ENCODE assay signal across 8 cellular contexts in genomic region chr10:26860542-26861325, GRCh38. TPM values are rescaled to one million over a fixed set of nuclear protein-coding genes. Genes with fewer than 3 reads are reported as not detected.
DNase-seq lines count a peak whose midpoint lies in the region; ATAC-seq, FAIRE-seq and TF ChIP-seq lines count a peak whose summit lies in the region.

Gene ABI1 (minus strand): TSS chr10:26860958. CDS start chr10:26860863, 95 bp downstream.

- peaks cover 3% of the 10 kb centered on the region for H3K4me1 ChIP-seq in NT2/D1 (ENCODE audit: insufficient read depth, insufficient read length)
- peaks cover 0 to 2% (median 0%) of the 10 kb centered on the region in 4 experiments; a peak in 4 of 7 replicates for H3K4me1 ChIP-seq in H1 (replicated peaks in 1 of 4; ENCODE audit: control insufficient read depth in 3 of 4, insufficient read depth in 4 of 4, low read length in 3 of 4)

- H3K56ac ChIP-seq in H1 (replicated peaks; ENCODE audit: insufficient read length, low read depth, low read length), result peak within 1 kb of the TSS; percentile 17

- no peak within 1 kb of the TSS for H2BK15ac ChIP-seq in H1 (ENCODE audit: low read length)

- H3K36me3 ChIP-seq in NT2/D1 (ENCODE audit: insufficient read depth, insufficient read length, low read length), result no peaks in the 10 kb centered on the region
- no peaks in the 10 kb centered on the region for H3K36me3 ChIP-seq in H1 (ENCODE audit: control insufficient read depth in 2 of 4, insufficient read depth in 4 of 4, low read length in 3 of 4)

- no peaks in the 10 kb centered on the region for H3K23me2 ChIP-seq in H1 (ENCODE audit: low read depth, low read length)

- no peak for TF ChIP-seq EP300 in H1 (IDR thresholded peaks at IDR 0.05; ENCODE audit: borderline replicate concordance in 1 of 2, low read depth in 2 of 2, low read length in 2 of 2)

- peak within 1 kb of the TSS; percentile 96 for H2BK5ac ChIP-seq in H1 (ENCODE audit: low read depth, low read length)

- peak within 1 kb of the TSS; percentile 75 for H2AFZ ChIP-seq in H1 (ENCODE audit: low read length)

- H3K4me1 Mint-ChIP-seq in activated CD8-positive, alpha-beta memory T cell treated with anti-CD3 and anti-CD28 coated beads, Interleukin-2, amount 10 ng/mL, durations not matched to agents 7 days and 5 days, result peaks cover 29% of the 10 kb centered on the region
- H3K4me1 Mint-ChIP-seq in memory B cell, result peaks cover 24% of the 10 kb centered on the region

- no peak within 1 kb of the TSS for H2BK120ac ChIP-seq in H1 (replicated peaks; ENCODE audit: low read depth, low read length)

- H2AK5ac ChIP-seq in H1 (ENCODE audit: low read depth, low read length), result no peak within 1 kb of the TSS; the same call in 1 of the 2 replicates

- H3K4ac ChIP-seq in H1 (replicated peaks; ENCODE audit: insufficient read length, low read depth, low read length), result no peak within 1 kb of the TSS

- H3K9me3 Mint-ChIP-seq in activated CD8-positive, alpha-beta memory T cell treated with anti-CD3 and anti-CD28 coated beads, Interleukin-2, amount 10 ng/mL, durations not matched to agents 7 days and 5 days (ENCODE audit: low read depth), result no peaks in the 10 kb centered on the region
- no peaks in the 10 kb centered on the region for H3K9me3 Mint-ChIP-seq in memory B cell

- H3K9ac ChIP-seq in NT2/D1 (ENCODE audit: insufficient read length, low read depth) (peak within 1 kb of the TSS; percentile 92), H1 (replicated peaks in 1 of 4; ENCODE audit: extremely low read depth in 1 of 4, low read depth in 3 of 4, low read length in 3 of 4) (peak within 1 kb of the TSS; percentile 90 to 97 (median 90))

- H3K36me3 Mint-ChIP-seq in activated CD8-positive, alpha-beta memory T cell treated with anti-CD3 and anti-CD28 coated beads, Interleukin-2, amount 10 ng/mL, durations not matched to agents 7 days and 5 days, result peaks cover 6% of the 10 kb centered on the region
- H3K36me3 Mint-ChIP-seq in memory B cell, result peaks cover 2% of the 10 kb centered on the region

- peak; percentile 90 to 95 for TF ChIP-seq POLR2A in H1 (IDR thresholded peaks at IDR 0.05; ENCODE audit: control extremely low read depth in 1 of 2, low read depth in 2 of 2, low read length in 2 of 2)

- CTCF ChIA-PET in activated CD8-positive, alpha-beta memory T cell treated with anti-CD3 and anti-CD28 coated beads, Interleukin-2, amount 10 ng/mL, durations not matched to agents 7 days and 5 days (lab: Charles Lee), result interaction anchor here (0.6 to 3.8 kb wide), 15 partner anchors 10 to 526 kb away, joined by 3 to 28 read pairs (median 5); partner anchors contain the start of gene YME1L1
- CTCF ChIA-PET in H1 (lab: Charles Lee; ENCODE audit: partially characterized antibody), result interaction anchor here (0.7 to 4.1 kb wide), 11 partner anchors 9 to 280 kb away, joined by 3 to 29 read pairs (median 4); no protein-coding TSS in a partner anchor

- peak within 1 kb of the TSS; percentile 55 to 65 for H3K4me2 ChIP-seq in H1 (ENCODE audit: insufficient read depth in 1 of 2, low read depth in 2 of 2, low read length in 2 of 2)

- no peaks in the 10 kb centered on the region for H3K27me3 ChIP-seq in NT2/D1 (ENCODE audit: insufficient read depth, insufficient read length)
- no peaks in the 10 kb centered on the region for H3K27me3 ChIP-seq in H1 (replicated peaks in 1 of 4; ENCODE audit: control insufficient read depth in 3 of 4, extremely low read depth in 1 of 4, insufficient read depth in 3 of 4, low read length in 3 of 4)

- peak within 1 kb of the TSS; percentile 84 for H3K4me3 Mint-ChIP-seq in activated CD8-positive, alpha-beta memory T cell treated with anti-CD3 and anti-CD28 coated beads, Interleukin-2, amount 10 ng/mL, durations not matched to agents 7 days and 5 days
- peak within 1 kb of the TSS; percentile 100 for H3K4me3 Mint-ChIP-seq in memory B cell

- H3K79me1 ChIP-seq in H1 (ENCODE audit: low read depth, low read length), result no peaks in the 10 kb centered on the region

- 2% methylated on average over 40 of the region's 57 CpGs; no CpG with 5 or more reads in 1 of the 2 experiments for WGBS in H1 (ENCODE audit: extremely low coverage in 1 of 2, insufficient coverage in 1 of 2, insufficient read length in 1 of 2, insufficient replicate concordance in 2 of 2, low coverage in 1 of 2, low lambda C conversion rate in 2 of 2, missing lambda C conversion rate in 1 of 2), 2 experiments

- H4K91ac ChIP-seq in H1 (replicated peaks; ENCODE audit: insufficient read length, low read length), result peak within 1 kb of the TSS; percentile 11

- FAIRE-seq in H1 (lab: Jason Lieb, UNC), result peak; percentile 39

- peak within 1 kb of the TSS; percentile 88; the same call in 1 of the 2 replicates for H2BK12ac ChIP-seq in H1 (ENCODE audit: low read depth, low read length)

- H4K5ac ChIP-seq in H1 (ENCODE audit: insufficient read length, low read depth, low read length), result peak within 1 kb of the TSS; percentile 93

- peaks cover 9% of the 10 kb centered on the region for H3K27me3 Mint-ChIP-seq in activated CD8-positive, alpha-beta memory T cell treated with anti-CD3 and anti-CD28 coated beads, Interleukin-2, amount 10 ng/mL, durations not matched to agents 7 days and 5 days
- peaks cover 2% of the 10 kb centered on the region for H3K27me3 Mint-ChIP-seq in memory B cell

- H4K8ac ChIP-seq in H1 (ENCODE audit: extremely low read depth, insufficient read depth, low read length), result peak within 1 kb of the TSS; percentile 98; the same call in 1 of the 2 replicates

- H3K9me3 ChIP-seq in NT2/D1 (ENCODE audit: insufficient read depth, low read length) (no peaks in the 10 kb centered on the region), H1 (ENCODE audit: insufficient read depth in 2 of 2, low read depth in 1 of 2, low read length in 1 of 2) (no peaks in the 10 kb centered on the region)

- H3K14ac ChIP-seq in H1 (ENCODE audit: insufficient read length), result no peak within 1 kb of the TSS

- H2BK20ac ChIP-seq in H1 (ENCODE audit: low read length), result no peak within 1 kb of the TSS

- H3K4me3 ChIP-seq in NT2/D1 (ENCODE audit: insufficient read length, low read depth) (peak within 1 kb of the TSS; percentile 91), H1 (ENCODE audit: extremely low read depth in 1 of 4, insufficient read depth in 2 of 4, low read depth in 3 of 4, low read length in 4 of 4) (peak within 1 kb of the TSS; percentile 94 to 99 (median 94))

- peak within 1 kb of the TSS; percentile 87 for H3K27ac ChIP-seq in H1 (ENCODE audit: low read depth, low read length)

- H4K20me1 ChIP-seq in H1 (replicated peaks in 1 of 2; ENCODE audit: control insufficient read depth in 1 of 2, insufficient read depth in 2 of 2, low read length in 2 of 2), result peaks cover 0 to 1% of the 10 kb centered on the region in 2 experiments

- peak within 1 kb of the TSS; percentile 99 for H3K27ac Mint-ChIP-seq in activated CD8-positive, alpha-beta memory T cell treated with anti-CD3 and anti-CD28 coated beads, Interleukin-2, amount 10 ng/mL, durations not matched to agents 7 days and 5 days
- H3K27ac Mint-ChIP-seq in memory B cell, result peak within 1 kb of the TSS; percentile 100

- peak within 1 kb of the TSS; percentile 97; the same call in 1 of the 2 replicates for H3K18ac ChIP-seq in H1 (ENCODE audit: extremely low read depth, low read length)

- no peak within 1 kb of the TSS for H3K23ac ChIP-seq in H1 (ENCODE audit: insufficient read length)

- TF ChIP-seq RAD21 in H1 (IDR thresholded peaks at IDR 0.05 in 1 of 2, conservative IDR thresholded peaks at IDR 0.05 in 1 of 2; ENCODE audit: low read depth in 2 of 2, low read length in 2 of 2), result peak; percentile 44 to 54; a peak in 2 of 4 replicates

- peaks cover 0 to 44% of the 10 kb centered on the region in 2 experiments; a peak in 3 of 4 replicates for H3K79me2 ChIP-seq in H1 (ENCODE audit: control insufficient read depth in 1 of 2, insufficient read depth in 2 of 2, low read length in 2 of 2)

- in situ Hi-C loops in Caki2 (cut with HindIII; ENCODE audit: low pct_unique_long_range_greater_than_20kb, low sequenced_read_pairs), result no loop called here

- peak; percentile 45 to 76 (median 62) for TF ChIP-seq CTCF in H1 (IDR thresholded peaks at IDR 0.05; ENCODE audit: control extremely low read depth in 1 of 3, insufficient read depth in 1 of 3, low read depth in 1 of 3, low read length in 3 of 3)

- DNase-seq in Caki2 (ENCODE audit: low read depth) (peak; percentile 100), HUDEP-2 (lab: John Stamatoyannopoulos, UW; ENCODE audit: unreplicated experiment in 76 of 76) (peak; percentile 23 to 100 (median 95)), NT2/D1 (ENCODE audit: low read depth, low spot score) (peak; percentile 98), H1 (ENCODE audit: low read depth in 1 of 2, low spot score in 2 of 2) (peak; percentile 95 to 97), memory B cell (ENCODE audit: low spot score in 2 of 2) (peak; percentile 93 to 99)
- peak; percentile 98 for DNase-seq in activated CD8-positive, alpha-beta memory T cell treated with anti-CD3 and anti-CD28 coated beads, Interleukin-2, amount 10 ng/mL, durations not matched to agents 7 days and 5 days
- peak; percentile 97 for DNase-seq in stimulated activated CD8-positive, alpha-beta memory T cell treated with anti-CD3 and anti-CD28 coated beads, Interleukin-12 subunit alpha, Interleukin-12 subunit beta, amount 100 ng/mL, for 24 hours (ENCODE audit: extremely low read depth)

- POLR2A ChIA-PET in H1 (lab: Charles Lee; ENCODE audit: partially characterized antibody), result interaction anchor here (0.6 to 1.9 kb wide), 4 partner anchors 9 to 56 kb away, joined by 3 to 5 read pairs (median 4); no protein-coding TSS in a partner anchor

- ATAC-seq in GM21367 (IDR thresholded peaks at IDR 0.05; ENCODE audit: unreplicated experiment), result peak; percentile 54
- ATAC-seq in activated CD8-positive, alpha-beta memory T cell treated with anti-CD3 and anti-CD28 coated beads, Interleukin-2, amount 10 ng/mL, durations not matched to agents 7 days and 5 days, result peak; percentile 86
- peak; percentile 84 for ATAC-seq in memory B cell (ENCODE audit: low read depth)

TF ChIP-seq in H1, 55 proteins besides CTCF, POLR2A, EP300 and RAD21 (continues in another document):
- 0 out of 2 replicates have a peak, but pooled peaks have one; percentile 22 for TF ChIP-seq MAX (IDR thresholded peaks at IDR 0.05)

RNA-seq across cellular contexts. Expression of gene ABI1, which starts in this region (rescaled TPM):
- total RNA-seq in Caki2 (2014; rRNA removed; shearing (Covaris generic); ENCODE audit: low replicate concordance), result 61.4 and 73.2 TPM in 2 replicates
- total RNA-seq in activated CD8-positive, alpha-beta memory T cell treated with anti-CD3 and anti-CD28 coated beads, Interleukin-2, amount 10 ng/mL, durations not matched to agents 7 days and 5 days, result 10 to 100 TPM; 55.1 to 55.4 TPM
- total RNA-seq in H1 (2021; fragmentation: NEBNext Ultra II Directional; extraction: Animal tissue kit (Norgen Biotek cat#: 25700)), result 35.6 and 37.0 TPM in 2 replicates
- 30.0 and 35.4 TPM in 2 replicates for polyA plus RNA-seq in H1 (2011; rRNA removed)
- 26.3 TPM for polyA plus RNA-seq in H1 (2011; cell fraction: cytosol; rRNA removed)
- 14.8 TPM for polyA plus RNA-seq in H1 (2011; cell fraction: nucleus; rRNA removed)
- polyA plus RNA-seq in H1 (2012, experiment 1 of 2), result 21.4 to 27.6 TPM (median 25.4 TPM) in 4 replicates
- polyA plus RNA-seq in H1 (2012, experiment 2 of 2), result 4.1 TPM
- polyA plus RNA-seq in H1 (2013, experiment 1 of 2), result 20.1 TPM
- polyA plus RNA-seq in H1 (2013, experiment 2 of 2), result 20.5 TPM
- 36.2 and 38.1 TPM in 2 replicates for polyA minus RNA-seq in H1 (2011; rRNA and poly(A)+ RNA removed)
- 14.7 TPM for polyA minus RNA-seq in H1 (2011; cell fraction: cytosol; rRNA and poly(A)+ RNA removed)
- polyA minus RNA-seq in H1 (2011; cell fraction: nucleus; rRNA and poly(A)+ RNA removed), result 22.8 TPM

Comparison
In these comparisons a context has a peak if more than half of its experiments do, and no peak if none do; other contexts are left out.
1. Peak in every context shown above with its lines: DNase-seq, ATAC-seq, H3K4me3 ChIP-seq and H3K27ac ChIP-seq.